14 cellular contexts compared by ENCODE assay signal in the genomic region with DNA sequence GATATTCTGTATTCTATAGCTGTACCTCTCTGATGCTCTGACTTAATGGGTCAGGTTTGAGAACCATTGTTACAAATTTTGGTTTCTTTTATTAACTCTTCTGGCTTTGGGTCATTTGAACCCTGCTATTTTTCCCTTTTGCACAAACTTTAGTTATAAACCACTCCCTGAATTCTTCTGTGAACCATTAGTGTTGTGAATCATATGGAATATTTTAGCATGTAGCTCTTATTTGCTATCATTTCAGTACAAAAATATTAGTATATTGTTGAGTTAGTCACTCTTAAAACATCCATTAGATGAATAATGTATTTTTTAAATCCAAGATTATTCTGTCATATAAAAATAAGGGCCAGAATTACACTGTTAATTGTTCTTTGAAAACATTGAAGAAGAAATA. TPM values are rescaled to one million over a fixed set of nuclear protein-coding genes. Genes with fewer than 3 reads are reported as not detected.
DNase-seq lines count a peak whose midpoint lies in the region; ATAC-seq, FAIRE-seq and TF ChIP-seq lines count a peak whose summit lies in the region.
"Had no signal": no experiment of that assay in that cellular context is flagged by ENCODE, and none has a peak within 500 bp of the region (broad histone marks: within the 10 kb centered on the region; RNA-seq: fewer than 3 reads in every experiment).

No MANE protein-coding gene starts in this region.

- CTCF ChIA-PET in SK-N-SH (lab: Yijun Ruan, JAX), result no interaction called here

- no peak overlapping the region for H3K4me3 Mint-ChIP-seq in endodermal cell

- H3K9me3 ChIP-seq in SK-N-SH, result 0 out of 2 replicates have a peak, but pooled peaks cover 3% of the 10 kb centered on the region
- H3K9me3 ChIP-seq in endodermal cell (ENCODE audit: control insufficient read depth, low read length), result peaks cover 16% of the 10 kb centered on the region

- no peaks in the 10 kb centered on the region for H3K27me3 Mint-ChIP-seq in endodermal cell (ENCODE audit: insufficient read depth)

- no peak for TF ChIP-seq CTCF in SK-N-SH (IDR thresholded peaks at IDR 0.05)
- TF ChIP-seq CTCF in brain microvascular endothelial cell (IDR thresholded peaks at IDR 0.05; ENCODE audit: low read depth, low read length, missing control alignments), result no peak
- TF ChIP-seq CTCF in D721Med (IDR thresholded peaks at IDR 0.05; ENCODE audit: insufficient read depth, missing control alignments), result no peak
- TF ChIP-seq CTCF in endodermal cell (conservative IDR thresholded peaks at IDR 0.05), result no peak

- FAIRE-seq in D721Med (lab: Jason Lieb, UNC), result no peak

- peaks cover 43% of the 10 kb centered on the region for H3K79me2 ChIP-seq in SK-N-SH (ENCODE audit: insufficient read depth)

- H3F3A ChIP-seq in SK-N-SH (replicated peaks; ENCODE audit: insufficient read depth), result peaks cover 26% of the 10 kb centered on the region

- in situ Hi-C loops in brain microvascular endothelial cell (cut with HindIII; ENCODE audit: low pct_ligation_motif_present, low sequenced_read_pairs), result no loop called here

- H3K27ac Mint-ChIP-seq in endodermal cell, result no peak overlapping the region

- H3K4me1 Mint-ChIP-seq in endodermal cell, result peaks cover 8% of the 10 kb centered on the region

- H3K9ac ChIP-seq in SK-N-SH (peak overlapping the region; percentile 18; the same call in 1 of the 2 replicates), endodermal cell (ENCODE audit: extremely low read depth, low read length, poor library complexity, severe bottlenecking) (no peak overlapping the region)

- no peaks in the 10 kb centered on the region for H3K9me2 ChIP-seq in SK-N-SH

- peaks cover 37% of the 10 kb centered on the region for H3K36me3 Mint-ChIP-seq in endodermal cell (ENCODE audit: low read depth)

- POLR2A ChIA-PET in SK-N-SH (lab: Yijun Ruan, JAX), result no interaction called here

- TF ChIP-seq RAD21 in SK-N-SH (IDR thresholded peaks at IDR 0.05; ENCODE audit: low read length), result no peak

- H3K36me3 ChIP-seq in SK-N-SH (replicated peaks in 1 of 2; ENCODE audit: control insufficient read depth in 1 of 2, insufficient read depth in 2 of 2, low read length in 1 of 2), result peaks cover 0 to 21% of the 10 kb centered on the region in 2 experiments
- H3K36me3 ChIP-seq in brain microvascular endothelial cell (replicated peaks), result no peaks in the 10 kb centered on the region
- no peaks in the 10 kb centered on the region for H3K36me3 ChIP-seq in endodermal cell (ENCODE audit: control insufficient read depth, insufficient read depth, low read length)

- no peak for DNase-seq in SK-N-SH
- no peak for DNase-seq in brain microvascular endothelial cell
- DNase-seq in iris pigment epithelial cell (ENCODE audit: low read depth), result peak; percentile 37
- DNase-seq in D721Med (ENCODE audit: insufficient read length, low spot score), result no peak
- DNase-seq in endodermal cell, result no peak
- no peak for DNase-seq in stimulated activated CD4-positive, alpha-beta T cell treated with anti-CD3 and anti-CD28 coated beads, Interleukin-2, amount 100 ng/mL, for 24 hours
- no peak for DNase-seq in D341Med (ENCODE audit: low spot score)
- DNase-seq: Karpas-422, NCI-H1105 treated with DMSO at 0.1 percent for 48 hours, NCI-H187, NCI-H446, SHP77 had no signal

- H3K4me1 ChIP-seq in SK-N-SH (ENCODE audit: control insufficient read depth in 1 of 2, insufficient read depth in 2 of 2, low read depth in 1 of 2, low read length in 1 of 2) (peaks cover 0 to 8% of the 10 kb centered on the region in 2 experiments; a peak in 2 of 4 replicates), endodermal cell (ENCODE audit: control insufficient read depth, insufficient read depth, low read length) (no peaks in the 10 kb centered on the region)

- H3K27me3 ChIP-seq in SK-N-SH (ENCODE audit: insufficient read depth) (no peaks in the 10 kb centered on the region), brain microvascular endothelial cell (replicated peaks) (no peaks in the 10 kb centered on the region), endodermal cell (ENCODE audit: control insufficient read depth, insufficient read depth, low read length, poor library complexity, severe bottlenecking) (no peaks in the 10 kb centered on the region)

- H3K4me2 ChIP-seq in SK-N-SH, result peak overlapping the region; percentile 1; the same call in 1 of the 2 replicates

- no peaks in the 10 kb centered on the region for H4K20me1 ChIP-seq in SK-N-SH (ENCODE audit: insufficient read depth)

- ATAC-seq in SK-N-SH treated with all-trans-retinoic acid at 6 μM for 48 hours, result no peak

- H3K9me3 Mint-ChIP-seq in endodermal cell, result peaks cover 14% of the 10 kb centered on the region

- no peak overlapping the region for H3K4me3 ChIP-seq in SK-N-SH (ENCODE audit: low read depth in 2 of 2, low read length in 1 of 2)
- no peak overlapping the region for H3K4me3 ChIP-seq in brain microvascular endothelial cell (ENCODE audit: low read depth, low read length)
- H3K4me3 ChIP-seq in endodermal cell (ENCODE audit: low read length), result no peak overlapping the region

- TF ChIP-seq EP300 in SK-N-SH (IDR thresholded peaks at IDR 0.05; ENCODE audit: borderline replicate concordance in 1 of 2, low read depth in 1 of 2, low read length in 1 of 2), result no peak

- H3K27ac ChIP-seq in SK-N-SH (ENCODE audit: low read depth in 2 of 2, low read length in 1 of 2), result peak overlapping the region in 1 of 2 experiments; percentile 89; a peak in 2 of 4 replicates
- H3K27ac ChIP-seq in brain microvascular endothelial cell, result peak overlapping the region; percentile 52
- H3K27ac ChIP-seq in endodermal cell (ENCODE audit: low read depth, low read length), result no peak overlapping the region
- H3K27ac ChIP-seq: 22Rv1 had no signal

- no peak overlapping the region for H2AFZ ChIP-seq in SK-N-SH (ENCODE audit: low read depth)

TF ChIP-seq in SK-N-SH, 30 proteins besides CTCF, POLR2A, EP300 and RAD21 (continues in another document):
- TF ChIP-seq, protein P1, sequence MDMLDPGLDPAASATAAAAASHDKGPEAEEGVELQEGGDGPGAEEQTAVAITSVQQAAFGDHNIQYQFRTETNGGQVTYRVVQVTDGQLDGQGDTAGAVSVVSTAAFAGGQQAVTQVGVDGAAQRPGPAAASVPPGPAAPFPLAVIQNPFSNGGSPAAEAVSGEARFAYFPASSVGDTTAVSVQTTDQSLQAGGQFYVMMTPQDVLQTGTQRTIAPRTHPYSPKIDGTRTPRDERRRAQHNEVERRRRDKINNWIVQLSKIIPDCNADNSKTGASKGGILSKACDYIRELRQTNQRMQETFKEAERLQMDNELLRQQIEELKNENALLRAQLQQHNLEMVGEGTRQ (IDR thresholded peaks at IDR 0.05; ENCODE audit: borderline replicate concordance, low read depth, low read length), result no peak
- no peak for TF ChIP-seq SIN3A (IDR thresholded peaks at IDR 0.05; ENCODE audit: borderline replicate concordance, low read depth, low read length)
- TF ChIP-seq, protein P2, sequence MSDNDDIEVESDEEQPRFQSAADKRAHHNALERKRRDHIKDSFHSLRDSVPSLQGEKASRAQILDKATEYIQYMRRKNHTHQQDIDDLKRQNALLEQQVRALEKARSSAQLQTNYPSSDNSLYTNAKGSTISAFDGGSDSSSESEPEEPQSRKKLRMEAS (IDR thresholded peaks at IDR 0.05; ENCODE audit: low read depth), result no peak
- no peak for TF ChIP-seq JUND (IDR thresholded peaks at IDR 0.05)
- TF ChIP-seq TAF1 (IDR thresholded peaks at IDR 0.05; ENCODE audit: borderline replicate concordance, low read depth, low read length), result no peak
- TF ChIP-seq RFX5 (IDR thresholded peaks at IDR 0.05; ENCODE audit: low read length), result no peak
- TF ChIP-seq CHD2 (IDR thresholded peaks at IDR 0.05; ENCODE audit: low read length, partially characterized antibody), result no peak
- TF ChIP-seq, protein P3, sequence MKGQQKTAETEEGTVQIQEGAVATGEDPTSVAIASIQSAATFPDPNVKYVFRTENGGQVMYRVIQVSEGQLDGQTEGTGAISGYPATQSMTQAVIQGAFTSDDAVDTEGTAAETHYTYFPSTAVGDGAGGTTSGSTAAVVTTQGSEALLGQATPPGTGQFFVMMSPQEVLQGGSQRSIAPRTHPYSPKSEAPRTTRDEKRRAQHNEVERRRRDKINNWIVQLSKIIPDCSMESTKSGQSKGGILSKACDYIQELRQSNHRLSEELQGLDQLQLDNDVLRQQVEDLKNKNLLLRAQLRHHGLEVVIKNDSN (IDR thresholded peaks at IDR 0.05; ENCODE audit: borderline replicate concordance, low read depth), result no peak

TF ChIP-seq in SK-N-SH treated with all-trans-retinoic acid at 6 μM for 48 hours, 23 proteins besides CTCF, POLR2A, EP300 and RAD21 (continues in another document):
- TF ChIP-seq, protein P4, sequence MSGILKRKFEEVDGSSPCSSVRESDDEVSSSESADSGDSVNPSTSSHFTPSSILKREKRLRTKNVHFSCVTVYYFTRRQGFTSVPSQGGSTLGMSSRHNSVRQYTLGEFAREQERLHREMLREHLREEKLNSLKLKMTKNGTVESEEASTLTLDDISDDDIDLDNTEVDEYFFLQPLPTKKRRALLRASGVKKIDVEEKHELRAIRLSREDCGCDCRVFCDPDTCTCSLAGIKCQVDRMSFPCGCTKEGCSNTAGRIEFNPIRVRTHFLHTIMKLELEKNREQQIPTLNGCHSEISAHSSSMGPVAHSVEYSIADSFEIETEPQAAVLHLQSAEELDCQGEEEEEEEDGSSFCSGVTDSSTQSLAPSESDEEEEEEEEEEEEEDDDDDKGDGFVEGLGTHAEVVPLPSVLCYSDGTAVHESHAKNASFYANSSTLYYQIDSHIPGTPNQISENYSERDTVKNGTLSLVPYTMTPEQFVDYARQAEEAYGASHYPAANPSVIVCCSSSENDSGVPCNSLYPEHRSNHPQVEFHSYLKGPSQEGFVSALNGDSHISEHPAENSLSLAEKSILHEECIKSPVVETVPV (CRISPR knock-in tag; IDR thresholded peaks at IDR 0.05), result no peak
- no peak for TF ChIP-seq TOX (CRISPR knock-in tag; IDR thresholded peaks at IDR 0.05; ENCODE audit: borderline replicate concordance)
- no peak for TF ChIP-seq ZNF70 (CRISPR knock-in tag; IDR thresholded peaks at IDR 0.05)

RNA-seq across cellular contexts. Expression of a gene that starts 51.2 kb away (rescaled TPM):
- polyA plus RNA-seq in SK-N-SH (2012; rRNA removed), result 1.8 and 2.5 TPM in 2 replicates
- polyA plus RNA-seq in SK-N-SH (2012; cell fraction: cytosol; rRNA removed), result 2.5 TPM in 2 replicates
- 2.5 and 5.6 TPM in 2 replicates for polyA plus RNA-seq in SK-N-SH (2012; cell fraction: nucleus; rRNA removed)
- 10 to 100 TPM; 24.5 to 26.8 TPM for total RNA-seq in endodermal cell
- 10.2 TPM for polyA plus RNA-seq in endodermal cell (2013, experiment 1 of 2)
- polyA plus RNA-seq in endodermal cell (2013, experiment 2 of 2), result 10.9 TPM
